34 cellular contexts compared by ENCODE assay signal in the genomic region with DNA sequence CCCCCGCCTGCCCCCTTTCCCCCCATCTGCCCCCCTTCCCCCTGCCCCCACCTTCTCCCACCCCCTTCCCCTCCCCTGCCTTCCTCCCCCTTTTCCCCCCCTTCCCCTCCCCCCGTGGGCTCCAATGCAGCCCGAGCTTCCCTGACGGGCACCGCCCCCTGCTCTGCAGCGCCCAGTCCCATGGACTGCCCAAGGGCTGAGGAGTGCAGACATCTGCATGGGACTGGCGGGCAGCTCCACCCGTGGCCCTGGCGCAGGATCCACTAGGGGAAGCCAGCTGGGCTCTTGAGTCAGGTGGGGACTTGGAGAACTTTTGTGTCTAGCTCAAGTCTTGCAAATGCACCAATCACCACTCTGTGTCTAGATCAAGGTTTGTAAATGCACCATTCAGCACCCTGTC.
"Had no signal": no experiment of that assay in that cellular context is flagged by ENCODE, and none has a peak within 500 bp of the region (broad histone marks: within the 10 kb centered on the region; RNA-seq: fewer than 3 reads in every experiment).

No MANE protein-coding gene starts in this region.

- H3K9me3 ChIP-seq: MG63 had no signal

- H3K27me3 ChIP-seq: MG63 had no signal

- DNase-seq: Karpas-422, Kasumi-1, MG63, MM.1S, MV-4-11, NCI-H1048, NCI-H1092, NCI-H1092 treated with DMSO at 0.1 percent for 48 hours, NCI-H1105, NCI-H1105 treated with DMSO at 0.1 percent for 48 hours, NCI-H1417, NCI-H1417 treated with DMSO at 0.1 percent for 48 hours, NCI-H1436, NCI-H1436 treated with DMSO at 0.1 percent for 48 hours, NCI-H146, NCI-H1694, NCI-H1694 treated with DMSO at 0.1 percent for 48 hours, NCI-H187, NCI-H187 treated with DMSO at 0.1 percent for 48 hours, NCI-H1930, NCI-H2029, NCI-H2029 treated with DMSO at 0.1 percent for 48 hours, NCI-H2081, NCI-H2081 treated with DMSO at 0.1 percent for 48 hours, NCI-H2107, NCI-H2171, NCI-H2171 treated with DMSO at 0.1 percent for 48 hours, NCI-H2227 treated with DMSO at 0.1 percent for 48 hours, NCI-H226, NCI-H345, NCI-H446, NCI-H446 treated with DMSO at 0.1 percent for 48 hours, NCI-H510A had no signal

- H3K27ac ChIP-seq: KMS-11 had no signal

- H3K4me3 ChIP-seq: MG63 had no signal

- H3K36me3 ChIP-seq: MG63 had no signal

- H3K9ac ChIP-seq: KMS-11 had no signal
